1 cellular context compared by ENCODE assay signal in the genomic region with DNA sequence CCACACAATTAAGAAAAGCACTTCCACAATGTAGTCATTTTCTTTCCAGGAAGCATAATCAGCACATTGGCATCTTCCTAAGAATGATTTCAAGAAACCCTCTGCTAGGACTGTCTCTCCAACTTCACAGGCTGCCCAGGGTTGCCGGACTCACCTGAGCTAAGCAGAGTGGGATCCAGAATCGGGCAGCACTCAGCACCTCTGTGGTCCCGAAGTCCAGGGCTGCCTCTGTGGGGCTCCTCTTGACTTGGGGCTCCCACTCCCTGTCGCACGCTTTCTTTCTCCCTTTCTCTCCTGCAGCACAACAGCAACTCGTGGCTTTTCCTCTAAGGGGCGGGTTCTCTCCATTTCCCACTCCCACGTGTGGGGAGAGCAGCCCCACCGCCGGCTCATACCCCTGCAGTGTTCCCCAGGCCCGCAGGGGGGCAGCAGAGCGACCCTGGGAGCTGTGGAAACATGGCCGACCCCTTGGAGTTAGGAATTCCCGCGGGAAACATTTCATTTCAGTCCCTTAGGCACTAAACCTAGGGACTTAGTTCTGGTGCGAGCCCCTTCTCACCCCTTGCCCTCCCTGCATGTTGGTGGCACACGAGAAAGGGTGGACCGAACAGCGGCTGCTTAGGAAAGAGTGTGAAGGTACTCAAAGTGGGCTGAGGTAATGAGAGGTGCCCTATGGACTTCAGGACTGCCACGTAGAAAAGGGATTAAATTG.
TF ChIP-seq lines count a peak whose summit lies in the region.

A gene with protein sequence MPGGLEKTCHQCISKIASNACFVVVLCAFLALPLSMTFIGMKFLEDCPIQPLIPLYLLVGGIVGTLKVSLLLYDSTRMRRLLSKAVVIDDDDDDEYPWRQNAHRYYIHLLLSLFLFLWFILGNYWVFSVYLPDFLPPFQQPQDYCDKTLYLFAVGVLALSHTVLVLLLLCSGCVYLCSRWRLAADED (minus strand): TSS at position 316 of the 712 bp plus-strand sequence. CDS start 6,647 bp downstream, outside the sequence.

TF ChIP-seq in HEK293, 187 proteins besides CTCF, POLR2A, EP300 and RAD21 (continued from another document and continues in another):
- TF ChIP-seq, protein P1, sequence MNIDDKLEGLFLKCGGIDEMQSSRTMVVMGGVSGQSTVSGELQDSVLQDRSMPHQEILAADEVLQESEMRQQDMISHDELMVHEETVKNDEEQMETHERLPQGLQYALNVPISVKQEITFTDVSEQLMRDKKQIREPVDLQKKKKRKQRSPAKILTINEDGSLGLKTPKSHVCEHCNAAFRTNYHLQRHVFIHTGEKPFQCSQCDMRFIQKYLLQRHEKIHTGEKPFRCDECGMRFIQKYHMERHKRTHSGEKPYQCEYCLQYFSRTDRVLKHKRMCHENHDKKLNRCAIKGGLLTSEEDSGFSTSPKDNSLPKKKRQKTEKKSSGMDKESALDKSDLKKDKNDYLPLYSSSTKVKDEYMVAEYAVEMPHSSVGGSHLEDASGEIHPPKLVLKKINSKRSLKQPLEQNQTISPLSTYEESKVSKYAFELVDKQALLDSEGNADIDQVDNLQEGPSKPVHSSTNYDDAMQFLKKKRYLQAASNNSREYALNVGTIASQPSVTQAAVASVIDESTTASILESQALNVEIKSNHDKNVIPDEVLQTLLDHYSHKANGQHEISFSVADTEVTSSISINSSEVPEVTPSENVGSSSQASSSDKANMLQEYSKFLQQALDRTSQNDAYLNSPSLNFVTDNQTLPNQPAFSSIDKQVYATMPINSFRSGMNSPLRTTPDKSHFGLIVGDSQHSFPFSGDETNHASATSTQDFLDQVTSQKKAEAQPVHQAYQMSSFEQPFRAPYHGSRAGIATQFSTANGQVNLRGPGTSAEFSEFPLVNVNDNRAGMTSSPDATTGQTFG (tag by site-specific recombination; IDR thresholded peaks at IDR 0.05; ENCODE audit: borderline replicate concordance) = no peak
- TF ChIP-seq, protein P2, sequence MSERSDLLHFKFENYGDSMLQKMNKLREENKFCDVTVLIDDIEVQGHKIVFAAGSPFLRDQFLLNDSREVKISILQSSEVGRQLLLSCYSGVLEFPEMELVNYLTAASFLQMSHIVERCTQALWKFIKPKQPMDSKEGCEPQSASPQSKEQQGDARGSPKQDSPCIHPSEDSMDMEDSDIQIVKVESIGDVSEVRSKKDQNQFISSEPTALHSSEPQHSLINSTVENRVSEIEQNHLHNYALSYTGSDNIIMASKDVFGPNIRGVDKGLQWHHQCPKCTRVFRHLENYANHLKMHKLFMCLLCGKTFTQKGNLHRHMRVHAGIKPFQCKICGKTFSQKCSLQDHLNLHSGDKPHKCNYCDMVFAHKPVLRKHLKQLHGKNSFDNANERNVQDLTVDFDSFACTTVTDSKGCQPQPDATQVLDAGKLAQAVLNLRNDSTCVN (tag by site-specific recombination; optimal IDR thresholded peaks at IDR 0.05) = no peak
- TF ChIP-seq ZNF274 (IDR thresholded peaks at IDR 0.05; ENCODE audit: low read length) (no peak), ZNF274 (tag by site-specific recombination; IDR thresholded peaks at IDR 0.05; ENCODE audit: borderline replicate concordance) (no peak), ZNF600 (tag by site-specific recombination; IDR thresholded peaks at IDR 0.05) (0 out of 2 replicates have a peak, but pooled peaks have one; percentile 18), ZNF792 (tag by site-specific recombination; IDR thresholded peaks at IDR 0.05) (no peak), TCF7L2 (IDR thresholded peaks at IDR 0.05; ENCODE audit: borderline replicate concordance, low read depth, low read length) (no peak), ZFP41 (tag by site-specific recombination; IDR thresholded peaks at IDR 0.05; ENCODE audit: borderline replicate concordance) (no peak), KLF16 (tag by site-specific recombination; IDR thresholded peaks at IDR 0.05) (no peak), ZNF341 (tag by site-specific recombination; IDR thresholded peaks at IDR 0.05; ENCODE audit: low read depth) (no peak), ZNF626 (tag by site-specific recombination; IDR thresholded peaks at IDR 0.05) (no peak), MYNN (tag by site-specific recombination; IDR thresholded peaks at IDR 0.05; ENCODE audit: borderline replicate concordance) (no peak), OVOL3 (tag by site-specific recombination; IDR thresholded peaks at IDR 0.05) (no peak), HOXA7 (CRISPR knock-in tag; IDR thresholded peaks at IDR 0.05; ENCODE audit: borderline replicate concordance) (no peak), MZF1 (tag by site-specific recombination; IDR thresholded peaks at IDR 0.05; ENCODE audit: borderline replicate concordance) (no peak), ZNF175 (tag by site-specific recombination; IDR thresholded peaks at IDR 0.05) (no peak), ZNF76 (tag by site-specific recombination; IDR thresholded peaks at IDR 0.05; ENCODE audit: borderline replicate concordance, low read depth) (no peak), ZNF23 (tag by site-specific recombination; IDR thresholded peaks at IDR 0.05; ENCODE audit: borderline replicate concordance) (no peak), ZBTB21 (tag by site-specific recombination; IDR thresholded peaks at IDR 0.05) (no peak), ZNF544 (tag by site-specific recombination; IDR thresholded peaks at IDR 0.05) (no peak), ZNF169 (tag by site-specific recombination; IDR thresholded peaks at IDR 0.05) (no peak), ZNF555 (tag by site-specific recombination; conservative IDR thresholded peaks at IDR 0.05) (no peak), ZNF529 (tag by site-specific recombination; IDR thresholded peaks at IDR 0.05; ENCODE audit: insufficient replicate concordance) (no peak), ZNF664 (tag by site-specific recombination; IDR thresholded peaks at IDR 0.05) (no peak)
- TF ChIP-seq, protein P3, sequence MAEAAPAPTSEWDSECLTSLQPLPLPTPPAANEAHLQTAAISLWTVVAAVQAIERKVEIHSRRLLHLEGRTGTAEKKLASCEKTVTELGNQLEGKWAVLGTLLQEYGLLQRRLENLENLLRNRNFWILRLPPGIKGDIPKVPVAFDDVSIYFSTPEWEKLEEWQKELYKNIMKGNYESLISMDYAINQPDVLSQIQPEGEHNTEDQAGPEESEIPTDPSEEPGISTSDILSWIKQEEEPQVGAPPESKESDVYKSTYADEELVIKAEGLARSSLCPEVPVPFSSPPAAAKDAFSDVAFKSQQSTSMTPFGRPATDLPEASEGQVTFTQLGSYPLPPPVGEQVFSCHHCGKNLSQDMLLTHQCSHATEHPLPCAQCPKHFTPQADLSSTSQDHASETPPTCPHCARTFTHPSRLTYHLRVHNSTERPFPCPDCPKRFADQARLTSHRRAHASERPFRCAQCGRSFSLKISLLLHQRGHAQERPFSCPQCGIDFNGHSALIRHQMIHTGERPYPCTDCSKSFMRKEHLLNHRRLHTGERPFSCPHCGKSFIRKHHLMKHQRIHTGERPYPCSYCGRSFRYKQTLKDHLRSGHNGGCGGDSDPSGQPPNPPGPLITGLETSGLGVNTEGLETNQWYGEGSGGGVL (tag by site-specific recombination; IDR thresholded peaks at IDR 0.05) = no peak
- TF ChIP-seq, protein P4, sequence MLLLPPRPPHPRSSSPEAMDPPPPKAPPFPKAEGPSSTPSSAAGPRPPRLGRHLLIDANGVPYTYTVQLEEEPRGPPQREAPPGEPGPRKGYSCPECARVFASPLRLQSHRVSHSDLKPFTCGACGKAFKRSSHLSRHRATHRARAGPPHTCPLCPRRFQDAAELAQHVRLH (tag by site-specific recombination; IDR thresholded peaks at IDR 0.05) = no peak
- TF ChIP-seq, protein P5, sequence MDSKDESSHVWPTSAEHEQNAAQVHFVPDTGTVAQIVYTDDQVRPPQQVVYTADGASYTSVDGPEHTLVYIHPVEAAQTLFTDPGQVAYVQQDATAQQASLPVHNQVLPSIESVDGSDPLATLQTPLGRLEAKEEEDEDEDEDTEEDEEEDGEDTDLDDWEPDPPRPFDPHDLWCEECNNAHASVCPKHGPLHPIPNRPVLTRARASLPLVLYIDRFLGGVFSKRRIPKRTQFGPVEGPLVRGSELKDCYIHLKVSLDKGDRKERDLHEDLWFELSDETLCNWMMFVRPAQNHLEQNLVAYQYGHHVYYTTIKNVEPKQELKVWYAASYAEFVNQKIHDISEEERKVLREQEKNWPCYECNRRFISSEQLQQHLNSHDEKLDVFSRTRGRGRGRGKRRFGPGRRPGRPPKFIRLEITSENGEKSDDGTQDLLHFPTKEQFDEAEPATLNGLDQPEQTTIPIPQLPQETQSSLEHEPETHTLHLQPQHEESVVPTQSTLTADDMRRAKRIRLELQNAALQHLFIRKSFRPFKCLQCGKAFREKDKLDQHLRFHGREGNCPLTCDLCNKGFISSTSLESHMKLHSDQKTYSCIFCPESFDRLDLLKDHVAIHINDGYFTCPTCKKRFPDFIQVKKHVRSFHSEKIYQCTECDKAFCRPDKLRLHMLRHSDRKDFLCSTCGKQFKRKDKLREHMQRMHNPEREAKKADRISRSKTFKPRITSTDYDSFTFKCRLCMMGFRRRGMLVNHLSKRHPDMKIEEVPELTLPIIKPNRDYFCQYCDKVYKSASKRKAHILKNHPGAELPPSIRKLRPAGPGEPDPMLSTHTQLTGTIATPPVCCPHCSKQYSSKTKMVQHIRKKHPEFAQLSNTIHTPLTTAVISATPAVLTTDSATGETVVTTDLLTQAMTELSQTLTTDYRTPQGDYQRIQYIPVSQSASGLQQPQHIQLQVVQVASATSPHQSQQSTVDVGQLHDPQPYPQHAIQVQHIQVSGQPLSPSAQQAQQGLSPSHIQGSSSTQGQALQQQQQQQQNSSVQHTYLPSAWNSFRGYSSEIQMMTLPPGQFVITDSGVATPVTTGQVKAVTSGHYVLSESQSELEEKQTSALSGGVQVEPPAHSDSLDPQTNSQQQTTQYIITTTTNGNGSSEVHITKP (tag by site-specific recombination; IDR thresholded peaks at IDR 0.05) = no peak
- TF ChIP-seq, protein P6, sequence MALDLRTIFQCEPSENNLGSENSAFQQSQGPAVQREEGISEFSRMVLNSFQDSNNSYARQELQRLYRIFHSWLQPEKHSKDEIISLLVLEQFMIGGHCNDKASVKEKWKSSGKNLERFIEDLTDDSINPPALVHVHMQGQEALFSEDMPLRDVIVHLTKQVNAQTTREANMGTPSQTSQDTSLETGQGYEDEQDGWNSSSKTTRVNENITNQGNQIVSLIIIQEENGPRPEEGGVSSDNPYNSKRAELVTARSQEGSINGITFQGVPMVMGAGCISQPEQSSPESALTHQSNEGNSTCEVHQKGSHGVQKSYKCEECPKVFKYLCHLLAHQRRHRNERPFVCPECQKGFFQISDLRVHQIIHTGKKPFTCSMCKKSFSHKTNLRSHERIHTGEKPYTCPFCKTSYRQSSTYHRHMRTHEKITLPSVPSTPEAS (tag by site-specific recombination; IDR thresholded peaks at IDR 0.05) = no peak
- TF ChIP-seq, protein P7, sequence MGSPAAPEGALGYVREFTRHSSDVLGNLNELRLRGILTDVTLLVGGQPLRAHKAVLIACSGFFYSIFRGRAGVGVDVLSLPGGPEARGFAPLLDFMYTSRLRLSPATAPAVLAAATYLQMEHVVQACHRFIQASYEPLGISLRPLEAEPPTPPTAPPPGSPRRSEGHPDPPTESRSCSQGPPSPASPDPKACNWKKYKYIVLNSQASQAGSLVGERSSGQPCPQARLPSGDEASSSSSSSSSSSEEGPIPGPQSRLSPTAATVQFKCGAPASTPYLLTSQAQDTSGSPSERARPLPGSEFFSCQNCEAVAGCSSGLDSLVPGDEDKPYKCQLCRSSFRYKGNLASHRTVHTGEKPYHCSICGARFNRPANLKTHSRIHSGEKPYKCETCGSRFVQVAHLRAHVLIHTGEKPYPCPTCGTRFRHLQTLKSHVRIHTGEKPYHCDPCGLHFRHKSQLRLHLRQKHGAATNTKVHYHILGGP (tag by site-specific recombination; IDR thresholded peaks at IDR 0.05) = no peak
- TF ChIP-seq, protein P8, sequence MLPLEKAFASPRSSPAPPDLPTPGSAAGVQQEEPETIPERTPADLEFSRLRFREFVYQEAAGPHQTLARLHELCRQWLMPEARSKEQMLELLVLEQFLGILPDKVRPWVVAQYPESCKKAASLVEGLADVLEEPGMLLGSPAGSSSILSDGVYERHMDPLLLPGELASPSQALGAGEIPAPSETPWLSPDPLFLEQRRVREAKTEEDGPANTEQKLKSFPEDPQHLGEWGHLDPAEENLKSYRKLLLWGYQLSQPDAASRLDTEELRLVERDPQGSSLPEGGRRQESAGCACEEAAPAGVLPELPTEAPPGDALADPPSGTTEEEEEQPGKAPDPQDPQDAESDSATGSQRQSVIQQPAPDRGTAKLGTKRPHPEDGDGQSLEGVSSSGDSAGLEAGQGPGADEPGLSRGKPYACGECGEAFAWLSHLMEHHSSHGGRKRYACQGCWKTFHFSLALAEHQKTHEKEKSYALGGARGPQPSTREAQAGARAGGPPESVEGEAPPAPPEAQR (tag by site-specific recombination; IDR thresholded peaks at IDR 0.05) = no peak
- TF ChIP-seq, protein P9, sequence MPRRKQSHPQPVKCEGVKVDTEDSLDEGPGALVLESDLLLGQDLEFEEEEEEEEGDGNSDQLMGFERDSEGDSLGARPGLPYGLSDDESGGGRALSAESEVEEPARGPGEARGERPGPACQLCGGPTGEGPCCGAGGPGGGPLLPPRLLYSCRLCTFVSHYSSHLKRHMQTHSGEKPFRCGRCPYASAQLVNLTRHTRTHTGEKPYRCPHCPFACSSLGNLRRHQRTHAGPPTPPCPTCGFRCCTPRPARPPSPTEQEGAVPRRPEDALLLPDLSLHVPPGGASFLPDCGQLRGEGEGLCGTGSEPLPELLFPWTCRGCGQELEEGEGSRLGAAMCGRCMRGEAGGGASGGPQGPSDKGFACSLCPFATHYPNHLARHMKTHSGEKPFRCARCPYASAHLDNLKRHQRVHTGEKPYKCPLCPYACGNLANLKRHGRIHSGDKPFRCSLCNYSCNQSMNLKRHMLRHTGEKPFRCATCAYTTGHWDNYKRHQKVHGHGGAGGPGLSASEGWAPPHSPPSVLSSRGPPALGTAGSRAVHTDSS (tag by site-specific recombination; IDR thresholded peaks at IDR 0.05) = no peak
- TF ChIP-seq, protein P10, sequence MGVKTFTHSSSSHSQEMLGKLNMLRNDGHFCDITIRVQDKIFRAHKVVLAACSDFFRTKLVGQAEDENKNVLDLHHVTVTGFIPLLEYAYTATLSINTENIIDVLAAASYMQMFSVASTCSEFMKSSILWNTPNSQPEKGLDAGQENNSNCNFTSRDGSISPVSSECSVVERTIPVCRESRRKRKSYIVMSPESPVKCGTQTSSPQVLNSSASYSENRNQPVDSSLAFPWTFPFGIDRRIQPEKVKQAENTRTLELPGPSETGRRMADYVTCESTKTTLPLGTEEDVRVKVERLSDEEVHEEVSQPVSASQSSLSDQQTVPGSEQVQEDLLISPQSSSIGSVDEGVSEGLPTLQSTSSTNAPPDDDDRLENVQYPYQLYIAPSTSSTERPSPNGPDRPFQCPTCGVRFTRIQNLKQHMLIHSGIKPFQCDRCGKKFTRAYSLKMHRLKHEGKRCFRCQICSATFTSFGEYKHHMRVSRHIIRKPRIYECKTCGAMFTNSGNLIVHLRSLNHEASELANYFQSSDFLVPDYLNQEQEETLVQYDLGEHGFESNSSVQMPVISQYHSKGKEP (tag by site-specific recombination; IDR thresholded peaks at IDR 0.05) = no peak
